Comparison of ENCODE assay signal across 20 cellular contexts in the genomic region with DNA sequence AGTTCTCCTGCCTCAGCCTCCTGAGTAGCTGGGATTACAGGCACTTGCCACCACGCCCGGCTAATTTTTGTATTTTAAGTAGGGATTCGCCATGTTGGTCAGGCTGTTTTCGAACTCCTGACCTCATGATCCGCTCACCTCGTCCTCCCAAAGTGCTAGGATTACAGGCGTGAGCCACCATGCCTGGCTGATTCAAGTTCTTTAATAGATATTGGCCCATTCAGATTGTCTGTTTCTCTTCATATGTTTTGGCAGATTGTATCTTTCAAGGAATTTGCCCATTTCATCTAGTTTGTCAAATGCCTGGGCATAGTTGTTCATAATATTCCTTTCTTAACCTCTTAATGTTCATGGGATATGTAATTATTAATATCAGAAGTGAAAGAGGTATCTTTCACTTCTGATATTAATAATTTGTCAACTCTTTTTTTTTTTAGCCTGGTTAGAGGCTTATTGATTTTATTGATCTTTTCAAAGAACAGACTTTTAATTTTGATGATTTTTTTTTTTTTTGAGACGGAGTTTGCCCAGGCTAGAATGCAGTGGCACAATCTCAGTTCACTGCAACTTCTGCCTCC. TPM values are rescaled to one million over a fixed set of nuclear protein-coding genes. Genes with fewer than 3 reads are reported as not detected.
DNase-seq lines count a peak whose midpoint lies in the region; ATAC-seq, FAIRE-seq and TF ChIP-seq lines count a peak whose summit lies in the region.
"Had no signal": no experiment of that assay in that cellular context is flagged by ENCODE, and none has a peak within 500 bp of the region (broad histone marks: within the 10 kb centered on the region; RNA-seq: fewer than 3 reads in every experiment).

No MANE protein-coding gene starts in this region.

- H3K36me3 ChIP-seq in HepG2 (replicated peaks in 1 of 2; ENCODE audit: control insufficient read depth in 1 of 2, insufficient read depth in 2 of 2, low read length in 2 of 2) (no peaks in the 10 kb centered on the region), right lobe of liver (no peaks in the 10 kb centered on the region)

- H3K4me3 ChIP-seq in HepG2 (replicated peaks in 1 of 3; ENCODE audit: insufficient read depth in 1 of 3, low read depth in 2 of 3, low read length in 3 of 3) (no peak overlapping the region), right lobe of liver (no peak overlapping the region)
- H3K4me3 ChIP-seq: K562 had no signal

- H3K9me3 ChIP-seq in HepG2 (ENCODE audit: low read length), result no peaks in the 10 kb centered on the region
- no peaks in the 10 kb centered on the region for H3K9me3 ChIP-seq in right lobe of liver

- TF ChIP-seq EP300 in HepG2 (IDR thresholded peaks at IDR 0.05; ENCODE audit: low read depth in 2 of 2, low read length in 2 of 2) (no peak), HepG2 (CRISPR knock-in tag; IDR thresholded peaks at IDR 0.05; ENCODE audit: borderline replicate concordance) (no peak)

- TF ChIP-seq CTCF in HepG2 (CRISPR knock-in tag; IDR thresholded peaks at IDR 0.05), result no peak
- no peak for TF ChIP-seq CTCF in right lobe of liver (IDR thresholded peaks at IDR 0.05)

- DNase-seq in HepG2 (ENCODE audit: low spot score) (no peak), right lobe of liver (no peak), left lobe of liver (ENCODE audit: low spot score) (peak; percentile 3), HCEC 1CT (no peak), UCSD-AML1 (lab: John Stamatoyannopoulos, UW; ENCODE audit: unreplicated experiment) (no peak), DMS153 treated with DMSO at 0.1 percent for 48 hours (lab: John Stamatoyannopoulos, UW; ENCODE audit: unreplicated experiment) (no peak)
- DNase-seq: C1 segment of cervical spinal cord, HFFc6, MV-4-11, NCI-H1417 treated with DMSO at 0.1 percent for 48 hours, NCI-H1930, NCI-H2171, NCI-H446, SW 1271 had no signal

- CTCF ChIA-PET in HepG2 (lab: Yijun Ruan, JAX; ENCODE audit: low intra/inter-chr PET ratio, low total read pairs), result no interaction called here

- peak overlapping the region; percentile 13; the same call in 1 of the 2 replicates for H3K4me2 ChIP-seq in HepG2 (ENCODE audit: low read depth, low read length)

- no peak overlapping the region for H2AFZ ChIP-seq in HepG2 (ENCODE audit: low read length)

- H3K9ac ChIP-seq in HepG2 (ENCODE audit: insufficient read depth, low read depth, low read length), result no peak overlapping the region

- H4K20me1 ChIP-seq in HepG2 (ENCODE audit: insufficient read depth, low read length), result no peaks in the 10 kb centered on the region

- 61% methylated on average over 8 of the region's 8 CpGs for WGBS in HepG2 (ENCODE audit: low lambda C conversion rate)
- 72% methylated on average over 3 of the region's 8 CpGs for WGBS in right lobe of liver (ENCODE audit: insufficient coverage, low coverage, low lambda C conversion rate, missing lambda C conversion rate)

- FAIRE-seq in HepG2 (lab: Jason Lieb, UNC), result no peak
- FAIRE-seq: A204.1, H1, K562 had no signal

- no peaks in the 10 kb centered on the region for H3K79me2 ChIP-seq in HepG2 (ENCODE audit: insufficient read depth, low read length)

- BruUV-seq in HepG2 (replicated peaks; lab: Mats Ljungman, UMichigan), result no TSS peak

- TF ChIP-seq RAD21 in HepG2 (CRISPR knock-in tag; IDR thresholded peaks at IDR 0.05), result no peak

- in situ Hi-C loops in HepG2 (cut with HindIII; ENCODE audit: extremely low pct_ligation_motif_present, low pct_unique_long_range_greater_than_20kb), result loop anchor here (25.0 kb wide), 1 partner anchor 293 kb away; no protein-coding TSS in a partner anchor

- ATAC-seq in HepG2 (no peak), right lobe of liver (no peak), HG03175 (IDR thresholded peaks at IDR 0.05; ENCODE audit: unreplicated experiment) (peak; percentile 17), left lobe of liver (no peak), HG03196 (IDR thresholded peaks at IDR 0.05; ENCODE audit: unreplicated experiment) (no peak)
- ATAC-seq: K562, Panc1 had no signal

- H3K27ac ChIP-seq in HepG2 (ENCODE audit: extremely low read length, insufficient read depth, low read length) (no peak overlapping the region), right lobe of liver (no peak overlapping the region)

- H3K4me1 ChIP-seq in HepG2 (ENCODE audit: insufficient read depth, low read length) (peaks cover 31% of the 10 kb centered on the region), right lobe of liver (no peaks in the 10 kb centered on the region)

- H3K27me3 ChIP-seq in HepG2 (ENCODE audit: control insufficient read depth in 1 of 2, insufficient read depth in 2 of 2, low read length in 2 of 2), result no peaks in the 10 kb centered on the region; a peak in 1 of 5 replicates
- H3K27me3 ChIP-seq in right lobe of liver, result no peaks in the 10 kb centered on the region

- POLR2A ChIA-PET in HepG2 (lab: Yijun Ruan, JAX), result no interaction called here

- TF ChIP-seq POLR2A in HepG2 (IDR thresholded peaks at IDR 0.05; ENCODE audit: insufficient read depth in 1 of 2, low read depth in 2 of 2, low read length in 2 of 2), result no peak
- TF ChIP-seq POLR2A in right lobe of liver (IDR thresholded peaks at IDR 0.05), result no peak

- intact Hi-C loops in HepG2 (cut with micrococcal nuclease; ENCODE audit: unreplicated experiment) (no loop called here), right lobe of liver (cut with DNase I) (no loop called here)

TF ChIP-seq in HepG2, 621 proteins besides CTCF, POLR2A, EP300 and RAD21:
- TF ChIP-seq RARA (CRISPR knock-in tag; IDR thresholded peaks at IDR 0.05), result no peak
- peak; percentile 65 for TF ChIP-seq KAT2B (IDR thresholded peaks at IDR 0.05; ENCODE audit: borderline replicate concordance, low read depth, low read length)
TF ChIP-seq in HepG2: peak in this region for 1.

RNA-seq across cellular contexts. Expression of a gene that starts 40.2 kb away (rescaled TPM):
- total RNA-seq in HepG2 (2016; rRNA removed; fragmentation: Illumina TruSeq; extraction: Trizol) (84.2 and 116 TPM in 2 replicates), right lobe of liver (100 to 1,000 TPM in 1 of 6 experiments, 10 to 100 TPM in 5; 46.1 to 111 (median 48.9) TPM), left lobe of liver (36.4 TPM)
- 163 and 169 TPM in 2 replicates for total RNA-seq in HepG2 (2016; cell fraction: cytosol; rRNA removed; fragmentation: Illumina TruSeq; extraction: Trizol; ENCODE audit: low read depth)
- total RNA-seq in HepG2 (2016; cell fraction: insoluble cytoplasmic fraction; rRNA removed; fragmentation: Illumina TruSeq; extraction: Trizol), result 84.8 and 120 TPM in 2 replicates
- 61.5 and 72.0 TPM in 2 replicates for total RNA-seq in HepG2 (2016; cell fraction: membrane; rRNA removed; fragmentation: Illumina TruSeq; extraction: Trizol)
- 53.8 and 55.3 TPM in 2 replicates for total RNA-seq in HepG2 (2016; cell fraction: nucleus; rRNA removed; fragmentation: Illumina TruSeq; extraction: Trizol)
- polyA plus RNA-seq in HepG2 (2011; rRNA removed), result 107 and 115 TPM in 2 replicates
- 73.1 and 90.8 TPM in 2 replicates for polyA plus RNA-seq in HepG2 (2011; cell fraction: cytosol; rRNA removed)
- 23.5 and 26.7 TPM in 2 replicates for polyA plus RNA-seq in HepG2 (2011; cell fraction: nucleus; rRNA removed)
- 56.0 and 64.2 TPM in 2 replicates for polyA plus RNA-seq in HepG2 (2012)
- 14.8 and 17.1 TPM in 2 replicates for polyA plus RNA-seq in HepG2 (2016; cell fraction: cytosol; fragmentation: Illumina TruSeq; extraction: Trizol; ENCODE audit: low read depth)
- 108 and 110 TPM in 2 replicates for polyA plus RNA-seq in HepG2 (2016; cell fraction: insoluble cytoplasmic fraction; fragmentation: Illumina TruSeq; extraction: Trizol; ENCODE audit: low read depth)
- polyA plus RNA-seq in HepG2 (2016; cell fraction: membrane; fragmentation: Illumina TruSeq; extraction: Trizol; ENCODE audit: low read depth), result 27.8 and 29.0 TPM in 2 replicates
- 53.6 and 59.5 TPM in 2 replicates for polyA plus RNA-seq in HepG2 (2016; cell fraction: nucleus; fragmentation: Illumina TruSeq; extraction: Trizol; ENCODE audit: insufficient read depth, low read depth)
- polyA minus RNA-seq in HepG2 (2011; rRNA and poly(A)+ RNA removed; ENCODE audit: low replicate concordance), result 52.9 and 70.2 TPM in 2 replicates
- 77.0 and 77.7 TPM in 2 replicates for polyA minus RNA-seq in HepG2 (2011; cell fraction: cytosol; rRNA and poly(A)+ RNA removed)
- 80.9 and 83.3 TPM in 2 replicates for polyA minus RNA-seq in HepG2 (2011; cell fraction: nucleus; rRNA and poly(A)+ RNA removed)

RNA-seq across cellular contexts. Expression of a gene that starts 48.3 kb away (rescaled TPM):
- total RNA-seq in HepG2 (2016; rRNA removed; fragmentation: Illumina TruSeq; extraction: Trizol), result 0.31 and 0.97 TPM in 2 replicates
- total RNA-seq in HepG2 (2016; cell fraction: cytosol; rRNA removed; fragmentation: Illumina TruSeq; extraction: Trizol; ENCODE audit: low read depth), result 0.30 and 0.44 TPM in 2 replicates
- total RNA-seq in HepG2 (2016; cell fraction: insoluble cytoplasmic fraction; rRNA removed; fragmentation: Illumina TruSeq; extraction: Trizol), result 0.24 and 0.89 TPM in 2 replicates
- 0.31 TPM in 1 of 2 replicates, not detected in the other for total RNA-seq in HepG2 (2016; cell fraction: membrane; rRNA removed; fragmentation: Illumina TruSeq; extraction: Trizol)
- 0.53 TPM in 1 of 2 replicates, not detected in the other for total RNA-seq in HepG2 (2016; cell fraction: nucleus; rRNA removed; fragmentation: Illumina TruSeq; extraction: Trizol)
- polyA plus RNA-seq in HepG2 (2011; rRNA removed), result 0.08 and 0.21 TPM in 2 replicates
- 0.25 and 0.49 TPM in 2 replicates for polyA plus RNA-seq in HepG2 (2011; cell fraction: cytosol; rRNA removed)
- polyA plus RNA-seq in HepG2 (2011; cell fraction: nucleus; rRNA removed), result not detected in 2 replicates
- polyA plus RNA-seq in HepG2 (2012), result not detected in 2 replicates
- 0.27 and 0.36 TPM in 2 replicates for polyA plus RNA-seq in HepG2 (2016; cell fraction: cytosol; fragmentation: Illumina TruSeq; extraction: Trizol; ENCODE audit: low read depth)
- 0.25 and 0.56 TPM in 2 replicates for polyA plus RNA-seq in HepG2 (2016; cell fraction: insoluble cytoplasmic fraction; fragmentation: Illumina TruSeq; extraction: Trizol; ENCODE audit: low read depth)
- 0.29 and 0.38 TPM in 2 replicates for polyA plus RNA-seq in HepG2 (2016; cell fraction: membrane; fragmentation: Illumina TruSeq; extraction: Trizol; ENCODE audit: low read depth)
- not detected in 2 replicates for polyA plus RNA-seq in HepG2 (2016; cell fraction: nucleus; fragmentation: Illumina TruSeq; extraction: Trizol; ENCODE audit: insufficient read depth, low read depth)
- 0.30 TPM in 1 of 2 replicates, not detected in the other for polyA minus RNA-seq in HepG2 (2011; rRNA and poly(A)+ RNA removed; ENCODE audit: low replicate concordance)
- not detected in 2 replicates for polyA minus RNA-seq in HepG2 (2011; cell fraction: cytosol; rRNA and poly(A)+ RNA removed)
- not detected in 2 replicates for polyA minus RNA-seq in HepG2 (2011; cell fraction: nucleus; rRNA and poly(A)+ RNA removed)
- total RNA-seq in right lobe of liver, result 1 to 10 TPM in 4 of 6 experiments, under 1 TPM in 2; 0.26 to 6.9 (median 1.8) TPM
- 0.58 TPM for total RNA-seq in left lobe of liver
- total RNA-seq: H1 had no signal
- polyA plus RNA-seq: H1 had no signal
